In the genomic region with DNA sequence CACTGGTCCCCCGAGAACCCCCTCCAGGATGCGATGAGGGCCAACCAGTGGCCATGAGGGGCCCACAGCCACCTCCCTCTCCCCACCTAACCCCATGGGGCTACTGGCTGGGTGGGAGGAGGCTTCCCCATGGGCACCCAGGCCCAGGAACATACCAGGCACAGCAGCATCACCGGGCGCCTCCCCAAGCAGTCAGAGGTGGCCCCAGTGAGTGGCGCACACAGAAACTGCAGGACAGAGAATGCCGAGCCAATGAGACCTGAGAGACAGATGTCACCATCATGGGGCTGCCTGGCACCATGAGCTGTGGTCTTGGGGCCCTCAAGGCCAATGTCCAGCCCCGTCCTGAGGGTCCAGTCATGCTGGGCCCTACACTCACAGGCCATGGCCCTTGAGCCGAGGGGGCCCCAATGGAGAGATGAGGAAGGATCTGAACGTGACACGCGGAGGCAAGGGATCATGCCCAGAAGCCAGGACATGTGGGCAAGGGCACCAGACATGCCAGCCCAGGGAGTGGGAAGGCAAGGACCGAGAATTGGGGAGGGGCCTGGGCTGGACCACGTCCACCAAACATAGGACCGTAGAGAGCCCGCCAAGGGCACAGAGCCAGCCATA, we compare ENCODE assay signal across 9 cellular contexts. TPM values are rescaled to one million over a fixed set of nuclear protein-coding genes. Genes with fewer than 3 reads are reported as not detected.
DNase-seq lines count a peak whose midpoint lies in the region; ATAC-seq, FAIRE-seq and TF ChIP-seq lines count a peak whose summit lies in the region.
"Had no signal": no experiment of that assay in that cellular context is flagged by ENCODE, and none has a peak within 500 bp of the region (broad histone marks: within the 10 kb centered on the region; RNA-seq: fewer than 3 reads in every experiment).

No MANE protein-coding gene starts in this region.

- H3K27me3 Mint-ChIP-seq in activated naive CD8-positive, alpha-beta T cell treated with anti-CD3 and anti-CD28 coated beads for 36 hours, result no peaks in the 10 kb centered on the region

- peak overlapping the region in 1 of 2 donors; percentile 23 for H3K27ac ChIP-seq in kidney (ENCODE audit: low read depth in 2 of 2, low read length in 2 of 2)
- peak overlapping the region; percentile 76 to 95 (median 92) for H3K27ac ChIP-seq in tibial nerve

- peak; percentile 39 for DNase-seq in activated T-cell treated with anti-CD3 and anti-CD28 coated beads, Interleukin-2, amount 50 U/mL, for 1 hour
- no peak for DNase-seq in activated T-cell treated with anti-CD3 and anti-CD28 coated beads for 4 hours
- no peak for DNase-seq in activated naive CD8-positive, alpha-beta T cell treated with anti-CD3 and anti-CD28 coated beads for 36 hours
- DNase-seq in kidney, result peak; percentile 79
- no peak for DNase-seq in tibial nerve (ENCODE audit: low spot score in 2 of 2)
- DNase-seq in NCI-H510A treated with DMSO at 0.1 percent for 48 hours (lab: John Stamatoyannopoulos, UW), result no peak
- no peak for DNase-seq in putamen (ENCODE audit: low spot score)

- H3K36me3 Mint-ChIP-seq in activated naive CD8-positive, alpha-beta T cell treated with anti-CD3 and anti-CD28 coated beads for 36 hours, result peaks cover 43% of the 10 kb centered on the region

- intact Hi-C loops in kidney (cut with DNase I), result no loop called here

- peak overlapping the region; percentile 92 for H3K4me3 Mint-ChIP-seq in activated naive CD8-positive, alpha-beta T cell treated with anti-CD3 and anti-CD28 coated beads for 36 hours

- no peaks in the 10 kb centered on the region for H3K27me3 ChIP-seq in tibial nerve

- peaks cover 2% of the 10 kb centered on the region for H3K9me3 Mint-ChIP-seq in activated naive CD8-positive, alpha-beta T cell treated with anti-CD3 and anti-CD28 coated beads for 36 hours

- peak overlapping the region in 1 of 2 donors; percentile 12 for H3K9ac ChIP-seq in kidney (ENCODE audit: low read length in 2 of 2)

- H3K4me3 ChIP-seq in kidney (ENCODE audit: low read length in 2 of 2) (peak overlapping the region in 1 of 2 donors; percentile 60), tibial nerve (peak overlapping the region; percentile 67 to 92 (median 86))

- no peak for TF ChIP-seq POLR2A in tibial nerve (IDR thresholded peaks at IDR 0.05)

- H3K27ac Mint-ChIP-seq in activated naive CD8-positive, alpha-beta T cell treated with anti-CD3 and anti-CD28 coated beads for 36 hours, result peak overlapping the region; percentile 97

- H3K4me1 ChIP-seq in kidney (ENCODE audit: control insufficient read depth in 1 of 2, insufficient read depth in 1 of 2, low read depth in 1 of 2, low read length in 2 of 2) (peaks cover 3 to 28% of the 10 kb centered on the region in 2 donors), tibial nerve (peaks cover 0 to 65% (median 37%) of the 10 kb centered on the region in 4 donors)

- H3K36me3 ChIP-seq in kidney (ENCODE audit: control insufficient read depth in 1 of 2, insufficient read depth in 2 of 2, low read length in 2 of 2), result peaks cover 4 to 24% of the 10 kb centered on the region in 2 donors
- H3K36me3 ChIP-seq in tibial nerve, result peaks cover 0 to 65% (median 14%) of the 10 kb centered on the region in 3 donors

- no peak for TF ChIP-seq CTCF in kidney (IDR thresholded peaks at IDR 0.05; ENCODE audit: borderline replicate concordance, extremely low read depth, insufficient read depth)
- no peak for TF ChIP-seq CTCF in tibial nerve (IDR thresholded peaks at IDR 0.05)

- H3K4me1 Mint-ChIP-seq in activated naive CD8-positive, alpha-beta T cell treated with anti-CD3 and anti-CD28 coated beads for 36 hours, result peaks cover 35% of the 10 kb centered on the region

- WGBS in tibial nerve, 2 donors, result 52 to 66% methylated on average over 14 of the region's 15 CpGs

- no peak for FAIRE-seq in kidney (lab: Jason Lieb, UNC)
- FAIRE-seq: G401.6 had no signal

- no peaks in the 10 kb centered on the region for H3K9me3 ChIP-seq in kidney (ENCODE audit: control insufficient read depth in 1 of 2, low read length in 2 of 2)
- H3K9me3 ChIP-seq in tibial nerve, result no peaks in the 10 kb centered on the region

- no peak for TF ChIP-seq EP300 in tibial nerve (IDR thresholded peaks at IDR 0.05)

- ATAC-seq in GM19463 (IDR thresholded peaks at IDR 0.05; ENCODE audit: unreplicated experiment), result no peak

RNA-seq across cellular contexts. Expression of gene NOP14, which starts 30.1 kb away (rescaled TPM):
- total RNA-seq in activated naive CD8-positive, alpha-beta T cell treated with anti-CD3 and anti-CD28 coated beads for 36 hours, result 100 to 1,000 TPM in 1 of 2 experiments, 10 to 100 TPM in 1; 99.1 to 102 TPM
- total RNA-seq in kidney (22.0 TPM), tibial nerve (10 to 100 TPM; 18.2 to 39.6 (median 26.8) TPM)
- 15.1 TPM for polyA plus RNA-seq in kidney (ENCODE audit: insufficient read depth, low read depth, low replicate concordance)

RNA-seq across cellular contexts. Expression of gene GRK4, which starts 30.3 kb away (rescaled TPM):
- 1 to 10 TPM; 2.6 to 3.2 TPM for total RNA-seq in activated naive CD8-positive, alpha-beta T cell treated with anti-CD3 and anti-CD28 coated beads for 36 hours
- total RNA-seq in kidney (4.3 TPM), tibial nerve (10 to 100 TPM in 1 of 4 donors, 1 to 10 TPM in 3; 6.1 to 15.1 (median 9.3) TPM)
- 4.3 TPM for polyA plus RNA-seq in kidney (ENCODE audit: insufficient read depth, low read depth, low replicate concordance)

Comparison
In these comparisons a context has a peak if more than half of its experiments do, and no peak if none do; other contexts are left out.
1. DNase-seq: peak in activated T-cell treated with anti-CD3 and anti-CD28 coated beads, Interleukin-2, amount 50 U/mL, for 1 hour (single experiment) and kidney (single experiment); none in activated T-cell treated with anti-CD3 and anti-CD28 coated beads for 4 hours (single experiment), activated naive CD8-positive, alpha-beta T cell treated with anti-CD3 and anti-CD28 coated beads for 36 hours (single experiment), tibial nerve (0 of 2), NCI-H510A treated with DMSO at 0.1 percent for 48 hours (single experiment) and putamen (single experiment).